8 cellular contexts compared by ENCODE assay signal in the genomic region with DNA sequence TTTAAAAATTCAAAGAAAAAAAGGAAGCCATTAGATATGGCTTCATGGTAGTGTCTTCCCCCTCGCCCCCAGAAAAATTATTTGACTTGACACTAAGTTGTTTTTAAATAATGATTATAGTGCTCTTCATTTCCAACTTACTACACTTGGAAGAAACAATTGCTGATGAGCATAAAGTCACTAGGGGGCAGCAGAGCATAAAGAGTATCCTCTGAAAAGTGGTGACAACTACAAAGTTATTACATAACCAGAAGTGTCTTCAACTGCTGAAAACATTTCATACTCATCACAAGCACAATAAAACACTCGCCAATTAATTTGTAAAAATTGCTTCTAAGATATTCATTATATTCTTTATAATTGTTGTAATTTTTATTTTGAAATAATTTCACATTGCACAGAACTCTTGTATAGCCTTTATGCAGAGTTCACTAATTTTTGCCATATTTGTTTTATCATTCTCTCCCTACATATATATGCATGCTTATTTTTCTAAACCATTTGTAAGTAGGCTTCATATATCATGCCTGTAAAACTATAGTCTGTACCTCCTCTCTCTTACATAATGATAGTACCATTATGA.
DNase-seq lines count a peak whose midpoint lies in the region; ATAC-seq and TF ChIP-seq lines count a peak whose summit lies in the region.

No MANE protein-coding gene starts in this region.

- TF ChIP-seq CTCF in AG09309 (IDR thresholded peaks at IDR 0.05; ENCODE audit: control insufficient read depth, insufficient read depth, low read depth, low read length, missing control alignments): peak; percentile 74

- DNase-seq in AG09309 (ENCODE audit: low read depth) (peak; percentile 46), KG1 (lab: John Stamatoyannopoulos, UW) (peak; percentile 46), OCI-M2 (lab: John Stamatoyannopoulos, UW; ENCODE audit: unreplicated experiment) (peak; percentile 16), globus pallidus (ENCODE audit: low spot score) (peak; percentile 86), pons (ENCODE audit: low spot score) (peak; percentile 92), NK-92 (lab: John Stamatoyannopoulos, UW; ENCODE audit: unreplicated experiment) (no peak)
- DNase-seq in activated gamma-delta T cell treated with anti-CD3 and anti-CD28 coated beads, Interleukin-2, amount 50 U/mL, for 16 hours (ENCODE audit: low read depth): peak; percentile 40

- peak; percentile 68 for ATAC-seq in GM18517 (IDR thresholded peaks at IDR 0.05; ENCODE audit: unreplicated experiment)

- no peak overlapping the region for H3K4me3 ChIP-seq in AG09309 (ENCODE audit: control insufficient read depth, low read depth, low read length)
